8 cellular contexts compared by ENCODE assay signal in the genomic region with DNA sequence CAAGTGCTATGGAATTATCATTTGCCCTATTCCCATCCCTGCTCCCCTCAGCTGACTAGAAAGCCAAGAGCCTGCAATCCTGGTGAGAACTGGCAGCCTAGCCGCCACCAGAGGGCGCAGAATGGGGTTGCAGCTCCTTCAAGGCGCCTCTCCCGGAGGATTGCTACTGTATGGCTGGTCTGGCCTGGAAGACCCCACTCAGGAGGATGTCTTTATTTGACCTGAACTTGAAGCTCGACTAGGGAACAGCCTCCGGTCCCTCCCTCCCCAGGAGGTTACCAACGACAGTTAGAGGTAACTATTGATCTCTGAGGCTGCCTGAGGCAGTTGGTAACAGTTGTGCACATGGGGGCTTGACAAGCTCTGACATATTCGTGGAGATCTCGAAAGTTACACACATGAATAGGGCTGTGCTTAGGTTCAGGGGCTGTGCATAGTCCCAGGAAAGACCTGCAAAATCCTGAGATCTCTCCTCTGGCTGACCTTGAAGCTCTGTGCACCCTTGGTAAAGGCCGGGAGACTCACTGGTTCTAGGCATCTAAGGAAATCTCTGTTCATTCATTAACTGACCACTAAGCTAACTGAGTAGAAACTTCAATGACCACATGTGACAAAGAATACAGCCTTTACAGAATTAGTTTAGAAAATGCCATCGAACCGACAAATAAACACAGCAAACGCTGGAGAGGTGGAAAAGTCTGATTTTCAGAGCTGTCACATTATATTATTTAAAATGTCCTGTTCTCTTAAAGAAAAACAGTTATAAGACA.
DNase-seq lines count a peak whose midpoint lies in the region; FAIRE-seq and TF ChIP-seq lines count a peak whose summit lies in the region.

No MANE protein-coding gene starts in this region.

- no peaks in the 10 kb centered on the region for H3K9me3 ChIP-seq in astrocyte (ENCODE audit: insufficient read depth, low read depth, low read length)
- H3K9me3 ChIP-seq in smooth muscle cell (replicated peaks; ENCODE audit: low read depth) = no peaks in the 10 kb centered on the region

- no peaks in the 10 kb centered on the region for H4K20me1 ChIP-seq in astrocyte (ENCODE audit: insufficient read depth, low read length)
- H4K20me1 ChIP-seq in smooth muscle cell (ENCODE audit: low read depth) = no peaks in the 10 kb centered on the region

- no peaks in the 10 kb centered on the region for H3K36me3 ChIP-seq in astrocyte (ENCODE audit: insufficient read depth, low read length)
- H3K36me3 ChIP-seq in smooth muscle cell (ENCODE audit: low read depth) = no peaks in the 10 kb centered on the region

- DNase-seq in H4 (ENCODE audit: low spot score) (peak; percentile 66), T-helper 1 cell (peak; percentile 10 to 36 (median 28)), astrocyte (ENCODE audit: low read depth) (peak; percentile 39), hypothalamus (lab: John Stamatoyannopoulos, UW) (peak in 41 of 51 donors; percentile 1 to 74 (median 30)), smooth muscle cell (lab: John Stamatoyannopoulos, UW; ENCODE audit: unreplicated experiment) (peak; percentile 32), mesenteric fat pad (ENCODE audit: low spot score) (no peak)

- H3K4me1 ChIP-seq in astrocyte (ENCODE audit: insufficient read depth, low read length) (no peaks in the 10 kb centered on the region), smooth muscle cell (ENCODE audit: low read depth) (no peaks in the 10 kb centered on the region)

- H3K9me3 Mint-ChIP-seq in astrocyte (ENCODE audit: unreplicated experiment) = no peaks in the 10 kb centered on the region

- peaks cover 15% of the 10 kb centered on the region for H3K4me1 Mint-ChIP-seq in astrocyte (ENCODE audit: low read depth, unreplicated experiment)

- H3K79me2 ChIP-seq in astrocyte (ENCODE audit: insufficient read depth, low read length) (no peaks in the 10 kb centered on the region), smooth muscle cell (ENCODE audit: low read depth) (no peaks in the 10 kb centered on the region)

- H3K4me2 ChIP-seq in astrocyte (ENCODE audit: low read length) = no peak overlapping the region
- H3K4me2 ChIP-seq in smooth muscle cell = no peak overlapping the region

- H3K4me3 ChIP-seq in astrocyte (ENCODE audit: insufficient read depth, low read depth, low read length) (no peak overlapping the region), smooth muscle cell (no peak overlapping the region)

- peak overlapping the region; percentile 13 for H2AFZ ChIP-seq in astrocyte (ENCODE audit: low read depth, low read length)
- H2AFZ ChIP-seq in smooth muscle cell (ENCODE audit: low read depth) = no peak overlapping the region

- H3K27me3 ChIP-seq in astrocyte (ENCODE audit: insufficient read depth, low read length) = no peaks in the 10 kb centered on the region
- H3K27me3 ChIP-seq in smooth muscle cell (ENCODE audit: low read depth) = no peaks in the 10 kb centered on the region

- 53% methylated on average over 13 of the region's 13 CpGs for WGBS in smooth muscle cell (ENCODE audit: low lambda C conversion rate)

- FAIRE-seq in astrocyte (lab: Jason Lieb, UNC) = no peak

- H3K27ac ChIP-seq in astrocyte (ENCODE audit: low read depth, low read length) = no peak overlapping the region
- no peak overlapping the region for H3K27ac ChIP-seq in smooth muscle cell (ENCODE audit: low read depth)

- H3K9ac ChIP-seq in astrocyte (ENCODE audit: low read length) (no peak overlapping the region), smooth muscle cell (ENCODE audit: low read depth) (no peak overlapping the region)

- no peaks in the 10 kb centered on the region for H3F3A ChIP-seq in smooth muscle cell (ENCODE audit: low read depth)

- H3K27me3 Mint-ChIP-seq in astrocyte (ENCODE audit: low read depth, unreplicated experiment) = no peaks in the 10 kb centered on the region

- H3K27ac Mint-ChIP-seq in astrocyte (ENCODE audit: unreplicated experiment) = no peak overlapping the region

- TF ChIP-seq CTCF in GM12872 (IDR thresholded peaks at IDR 0.05; ENCODE audit: insufficient read depth, low read depth, low read length) = peak; percentile 97
- TF ChIP-seq CTCF in LNCAP (IDR thresholded peaks at IDR 0.05) = peak; percentile 94
- TF ChIP-seq CTCF in astrocyte (IDR thresholded peaks at IDR 0.05; ENCODE audit: insufficient read depth, low read depth, low read length) = peak; percentile 73
- peak; percentile 90 for TF ChIP-seq CTCF in smooth muscle cell (IDR thresholded peaks at IDR 0.05; ENCODE audit: borderline replicate concordance, insufficient read depth, poor library complexity, severe bottlenecking)

- H3K4me3 Mint-ChIP-seq in astrocyte (ENCODE audit: unreplicated experiment) = no peak overlapping the region

- H3K36me3 Mint-ChIP-seq in astrocyte (ENCODE audit: low read depth, unreplicated experiment) = peaks cover 4% of the 10 kb centered on the region
